21 cellular contexts compared by ENCODE assay signal in genomic region chr5:14420136-14420808, GRCh38.
A peak's percentile ranks its signal among the peaks of the same experiment; 100 is the strongest.
DNase-seq lines count a peak whose midpoint lies in the region; ATAC-seq, FAIRE-seq and TF ChIP-seq lines count a peak whose summit lies in the region.
"Had no signal": no experiment of that assay in that cellular context is flagged by ENCODE, and none has a peak within 500 bp of the region (broad histone marks: within the 10 kb centered on the region; RNA-seq: fewer than 3 reads in every experiment).

No MANE protein-coding gene starts in this region.

- no peak overlapping the region for H2BK20ac ChIP-seq in IMR-90 (ENCODE audit: low read depth, low read length)

- H4K91ac ChIP-seq in IMR-90 (ENCODE audit: insufficient read depth, low read depth, low read length), result no peak overlapping the region

- no peak for TF ChIP-seq POLR2A in IMR-90 (IDR thresholded peaks at IDR 0.05; ENCODE audit: low read depth, low read length)
- no peak for TF ChIP-seq POLR2A in gastrocnemius medialis (IDR thresholded peaks at IDR 0.05)

- WGBS in IMR-90 (ENCODE audit: extremely low coverage in 2 of 2, insufficient read length in 1 of 2), 2 experiments, result 65% methylated on average over 4 of the region's 7 CpGs; no CpG with 5 or more reads in 1 of the 2 experiments
- 78 to 93% (median 85%) methylated on average over 7 of the region's 7 CpGs for WGBS in small intestine, 3 donors

- no peak overlapping the region for H2AK5ac ChIP-seq in IMR-90 (ENCODE audit: low read depth, low read length)

- H3K79me1 ChIP-seq in IMR-90 (ENCODE audit: low read depth in 1 of 2, low read length in 2 of 2), result peaks cover 54 to 95% of the 10 kb centered on the region in 2 experiments

- H3K36me3 ChIP-seq in IMR-90 (ENCODE audit: control insufficient read depth, insufficient read depth, low read length), result peaks cover 76% of the 10 kb centered on the region
- H3K36me3 ChIP-seq in brain microvascular endothelial cell (replicated peaks), result peaks cover 54% of the 10 kb centered on the region
- H3K36me3 ChIP-seq in gastrocnemius medialis, result peaks cover 0 to 32% of the 10 kb centered on the region in 2 donors
- H3K36me3 ChIP-seq in small intestine (ENCODE audit: control insufficient read depth in 2 of 2, insufficient read depth in 2 of 2, low read length in 2 of 2), result peaks cover 2 to 3% of the 10 kb centered on the region in 2 donors

- no peak overlapping the region for H2BK15ac ChIP-seq in IMR-90 (ENCODE audit: low read depth, low read length)

- H2BK5ac ChIP-seq in IMR-90 (ENCODE audit: low read depth, low read length, poor library complexity, severe bottlenecking), result no peak overlapping the region

- POLR2A ChIA-PET in IMR-90 (lab: Charles Lee; ENCODE audit: unreplicated experiment), result no interaction called here

- no peaks in the 10 kb centered on the region for H3K9me3 ChIP-seq in IMR-90 (ENCODE audit: control insufficient read depth, insufficient read depth, low read length)
- no peaks in the 10 kb centered on the region for H3K9me3 ChIP-seq in gastrocnemius medialis
- H3K9me3 ChIP-seq in small intestine (ENCODE audit: control insufficient read depth, low read depth), result no peaks in the 10 kb centered on the region
- H3K9me3 ChIP-seq: Caco-2, upper lobe of right lung had no signal

- no peak overlapping the region for H2BK120ac ChIP-seq in IMR-90 (ENCODE audit: low read depth, low read length)

- dilution Hi-C loops in IMR-90 (cut with HindIII; ENCODE audit: low sequenced_read_pairs, unreplicated experiment), result no loop called here

- H3K18ac ChIP-seq in IMR-90 (ENCODE audit: low read depth, low read length), result no peak overlapping the region

- H3K27me3 ChIP-seq in IMR-90 (ENCODE audit: control insufficient read depth, insufficient read depth, low read length) (no peaks in the 10 kb centered on the region), brain microvascular endothelial cell (replicated peaks) (no peaks in the 10 kb centered on the region), gastrocnemius medialis (no peaks in the 10 kb centered on the region), small intestine (ENCODE audit: control insufficient read depth in 2 of 2, insufficient read depth in 2 of 2, low read length in 2 of 2) (no peaks in the 10 kb centered on the region)
- H3K27me3 ChIP-seq: upper lobe of right lung had no signal

- TF ChIP-seq RAD21 in IMR-90 (IDR thresholded peaks at IDR 0.05; ENCODE audit: low read length), result no peak

- H3K9me1 ChIP-seq in IMR-90 (ENCODE audit: insufficient read depth, low read length), result peaks cover 46% of the 10 kb centered on the region

- H3K14ac ChIP-seq in IMR-90 (replicated peaks; ENCODE audit: low read depth, low read length), result no peak overlapping the region

- TF ChIP-seq CTCF in AG10803 (conservative IDR thresholded peaks at IDR 0.05; ENCODE audit: low read length), result no peak
- TF ChIP-seq CTCF in IMR-90 (conservative IDR thresholded peaks at IDR 0.05; ENCODE audit: low read depth, low read length), result no peak
- no peak for TF ChIP-seq CTCF in brain microvascular endothelial cell (IDR thresholded peaks at IDR 0.05; ENCODE audit: low read depth, low read length, missing control alignments)
- TF ChIP-seq CTCF in gastrocnemius medialis (IDR thresholded peaks at IDR 0.05 in 4 of 5, conservative IDR thresholded peaks at IDR 0.05 in 1 of 5), result no peak

- no peak overlapping the region; a peak in 1 of 4 replicates for H4K8ac ChIP-seq in IMR-90 (ENCODE audit: low read depth in 2 of 2, low read length in 2 of 2)

- in situ Hi-C loops in IMR-90 (cut with MboI; ENCODE audit: low sequenced_read_pairs), result loop anchor here (25.0 kb wide), 1 partner anchor 592 kb away; no protein-coding TSS in a partner anchor
- in situ Hi-C loops in brain microvascular endothelial cell (cut with HindIII; ENCODE audit: low pct_ligation_motif_present, low sequenced_read_pairs), result no loop called here
- in situ Hi-C loops in gastrocnemius medialis (cut with MboI; ENCODE audit: low sequenced_read_pairs in 4 of 4), result no loop called here

- DNase-seq in AG10803 (ENCODE audit: low read depth) (peak; percentile 38), IMR-90 (peak; percentile 53), brain microvascular endothelial cell (no peak), medulla oblongata (ENCODE audit: extremely low spot score) (peak; percentile 22), gastrocnemius medialis (no peak), small intestine (no peak), SK-N-DZ (ENCODE audit: low spot score) (no peak), NCI-H446 treated with DMSO at 0.1 percent for 48 hours (lab: John Stamatoyannopoulos, UW) (no peak)
- DNase-seq: activated CD4-positive, alpha-beta T cell treated with anti-CD3 and anti-CD28 coated beads for 36 hours; activated CD8-positive, alpha-beta memory T cell treated with anti-CD3 and anti-CD28 coated beads, Interleukin-2, amount 50 U/mL, for 4 hours; activated gamma-delta T cell treated with Interleukin-2 at 50 U/mL for 16 hours; Caco-2; KG1; left ventricle myocardium superior; NCI-H1105; NCI-H526; stimulated activated naive CD8-positive, alpha-beta T cell treated with anti-CD3 and anti-CD28 coated beads, Interleukin-15, amount 100 ng/mL, for 72 hours; upper lobe of right lung had no signal

- no peak overlapping the region for H4K5ac ChIP-seq in IMR-90 (ENCODE audit: low read depth, low read length)

- no peak for FAIRE-seq in small intestine (lab: Jason Lieb, UNC)
- FAIRE-seq: frontal cortex had no signal

- no TSS peak for BruUV-seq in IMR-90 (replicated peaks; lab: Mats Ljungman, UMichigan)

- H3K23ac ChIP-seq in IMR-90 (ENCODE audit: low read depth, low read length), result no peak overlapping the region

- CTCF ChIA-PET in IMR-90 (lab: Yijun Ruan, JAX), result no interaction called here

- no peak overlapping the region for H2AK9ac ChIP-seq in IMR-90 (replicated peaks; ENCODE audit: low read depth, low read length, poor library complexity)

- no peak overlapping the region for H3K9ac ChIP-seq in IMR-90 (ENCODE audit: low read depth, low read length)

- no peak overlapping the region for H3K56ac ChIP-seq in IMR-90 (ENCODE audit: extremely low read depth, insufficient read depth, low read length)

- peaks cover 100% of the 10 kb centered on the region for H4K20me1 ChIP-seq in IMR-90 (ENCODE audit: insufficient read depth, low read length)

- H3K4ac ChIP-seq in IMR-90 (ENCODE audit: low read depth, low read length), result no peak overlapping the region

- H3K27ac ChIP-seq in IMR-90 (ENCODE audit: insufficient read depth, low read length), result peak overlapping the region; percentile 5; the same call in 1 of the 2 replicates
- H3K27ac ChIP-seq in brain microvascular endothelial cell, result peak overlapping the region; percentile 8
- no peak overlapping the region for H3K27ac ChIP-seq in gastrocnemius medialis
- H3K27ac ChIP-seq in small intestine (ENCODE audit: low read depth in 1 of 2, low read length in 1 of 2), result no peak overlapping the region
- H3K27ac ChIP-seq: upper lobe of right lung had no signal

- no peak overlapping the region for H3K4me2 ChIP-seq in IMR-90 (ENCODE audit: low read depth, low read length)

- H3K4me1 ChIP-seq in IMR-90 (ENCODE audit: control insufficient read depth, insufficient read depth, low read length), result peaks cover 28% of the 10 kb centered on the region
- peaks cover 0 to 7% of the 10 kb centered on the region in 2 donors for H3K4me1 ChIP-seq in gastrocnemius medialis
- no peaks in the 10 kb centered on the region for H3K4me1 ChIP-seq in small intestine (ENCODE audit: control insufficient read depth in 2 of 2, insufficient read depth in 1 of 2, low read depth in 1 of 2, low read length in 1 of 2)
- H3K4me1 ChIP-seq: Caco-2, upper lobe of right lung had no signal

- intact Hi-C loops in IMR-90 (cut with micrococcal nuclease) (no loop called here), gastrocnemius medialis (cut with DNase I; ENCODE audit: low total_unique reads) (no loop called here)

- ATAC-seq in IMR-90 (ENCODE audit: low read depth), result no peak
- ATAC-seq in gastrocnemius medialis, result no peak
- ATAC-seq: activated CD4-positive, alpha-beta T cell treated with anti-CD3 and anti-CD28 coated beads for 36 hours; HCT116; left ventricle myocardium superior; sciatic nerve; stimulated activated naive CD8-positive, alpha-beta T cell treated with anti-CD3 and anti-CD28 coated beads, Interleukin-15, amount 100 ng/mL, for 72 hours; upper lobe of right lung had no signal

- no peak overlapping the region for H2AFZ ChIP-seq in IMR-90 (replicated peaks; ENCODE audit: low read length, poor library complexity)

- H3K4me3 ChIP-seq in AG10803 (ENCODE audit: low read length) (no peak overlapping the region), IMR-90 (ENCODE audit: insufficient read depth, low read depth, low read length) (no peak overlapping the region), brain microvascular endothelial cell (ENCODE audit: low read depth, low read length) (no peak overlapping the region), gastrocnemius medialis (no peak overlapping the region), small intestine (ENCODE audit: low read depth in 1 of 2, low read length in 2 of 2) (no peak overlapping the region)
- H3K4me3 ChIP-seq: upper lobe of right lung had no signal

TF ChIP-seq in IMR-90, 13 proteins besides CTCF, POLR2A, EP300 and RAD21 (continues in another document):
- TF ChIP-seq, protein P1, sequence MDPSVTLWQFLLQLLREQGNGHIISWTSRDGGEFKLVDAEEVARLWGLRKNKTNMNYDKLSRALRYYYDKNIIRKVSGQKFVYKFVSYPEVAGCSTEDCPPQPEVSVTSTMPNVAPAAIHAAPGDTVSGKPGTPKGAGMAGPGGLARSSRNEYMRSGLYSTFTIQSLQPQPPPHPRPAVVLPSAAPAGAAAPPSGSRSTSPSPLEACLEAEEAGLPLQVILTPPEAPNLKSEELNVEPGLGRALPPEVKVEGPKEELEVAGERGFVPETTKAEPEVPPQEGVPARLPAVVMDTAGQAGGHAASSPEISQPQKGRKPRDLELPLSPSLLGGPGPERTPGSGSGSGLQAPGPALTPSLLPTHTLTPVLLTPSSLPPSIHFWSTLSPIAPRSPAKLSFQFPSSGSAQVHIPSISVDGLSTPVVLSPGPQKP (IDR thresholded peaks at IDR 0.05; ENCODE audit: borderline replicate concordance, low read depth, low read length), result no peak
- TF ChIP-seq RCOR1 (IDR thresholded peaks at IDR 0.05; ENCODE audit: insufficient replicate concordance, low read length) (no peak), FOS (IDR thresholded peaks at IDR 0.05; ENCODE audit: low read depth, low read length) (no peak), NFE2L2 (IDR thresholded peaks at IDR 0.05; ENCODE audit: low read depth, low read length) (no peak), MAFK (IDR thresholded peaks at IDR 0.05; ENCODE audit: low read depth, low read length) (no peak), RFX5 (IDR thresholded peaks at IDR 0.05; ENCODE audit: low read depth, low read length) (no peak)
- TF ChIP-seq, protein P2, sequence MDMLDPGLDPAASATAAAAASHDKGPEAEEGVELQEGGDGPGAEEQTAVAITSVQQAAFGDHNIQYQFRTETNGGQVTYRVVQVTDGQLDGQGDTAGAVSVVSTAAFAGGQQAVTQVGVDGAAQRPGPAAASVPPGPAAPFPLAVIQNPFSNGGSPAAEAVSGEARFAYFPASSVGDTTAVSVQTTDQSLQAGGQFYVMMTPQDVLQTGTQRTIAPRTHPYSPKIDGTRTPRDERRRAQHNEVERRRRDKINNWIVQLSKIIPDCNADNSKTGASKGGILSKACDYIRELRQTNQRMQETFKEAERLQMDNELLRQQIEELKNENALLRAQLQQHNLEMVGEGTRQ (IDR thresholded peaks at IDR 0.05; ENCODE audit: low read depth, low read length), result no peak

Comparison
In these comparisons a context has a peak if more than half of its experiments do, and no peak if none do; other contexts are left out.
1. DNase-seq: peak in AG10803 (single experiment), IMR-90 (single experiment) and medulla oblongata (single experiment); none in brain microvascular endothelial cell (single experiment), gastrocnemius medialis (0 of 2), small intestine (single experiment), SK-N-DZ (single experiment) and NCI-H446 treated with DMSO at 0.1 percent for 48 hours (single experiment).
2. H3K27ac ChIP-seq: peak in IMR-90 (single experiment) and brain microvascular endothelial cell (single experiment); none in gastrocnemius medialis (0 of 4) and small intestine (0 of 2).